In the genomic region with DNA sequence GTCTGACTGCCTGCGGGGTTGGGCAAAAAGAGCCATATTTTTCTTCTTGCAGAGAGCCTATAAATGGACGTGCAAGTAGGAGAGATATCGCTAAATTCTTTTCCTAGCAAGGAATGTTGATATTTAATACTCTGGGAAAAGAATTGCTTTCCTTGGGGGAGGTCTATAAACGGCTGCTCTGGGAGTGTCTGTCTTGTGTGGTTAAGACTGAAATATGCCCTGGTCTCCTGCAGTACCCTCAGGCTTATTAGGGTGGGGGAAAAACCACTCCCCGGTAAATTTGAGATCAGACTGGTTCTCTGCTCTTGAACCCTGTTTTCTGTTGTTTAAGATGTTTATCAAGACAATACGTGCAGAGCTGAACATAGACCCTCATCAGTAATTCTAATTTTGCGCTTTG, we compare ENCODE assay signal across 22 cellular contexts. TPM values are rescaled to one million over a fixed set of nuclear protein-coding genes. Genes with fewer than 3 reads are reported as not detected.
"Had no signal": no experiment of that assay in that cellular context is flagged by ENCODE, and none has a peak within 500 bp of the region (broad histone marks: within the 10 kb centered on the region; RNA-seq: fewer than 3 reads in every experiment).

No MANE protein-coding gene starts in this region.

RNA-seq across cellular contexts. Expression of a gene that starts 14.5 kb away (rescaled TPM):
- total RNA-seq: naive thymus-derived CD4-positive, alpha-beta T cell had no signal
- polyA plus RNA-seq: naive thymus-derived CD4-positive, alpha-beta T cell had no signal

RNA-seq across cellular contexts. Expression of a gene that starts 29.9 kb away (rescaled TPM):
- total RNA-seq: dermis blood vessel endothelial cell; esophagus squamous epithelium; foreskin keratinocyte; gastroesophageal sphincter; heart left ventricle; hepatocyte; kidney; left lobe of liver; liver; mesothelial cell of epicardium; mucosa of descending colon; naive thymus-derived CD4-positive, alpha-beta T cell; osteoblast; progenitor cell of endocrine pancreas; right lobe of liver; smooth muscle cell; suprapubic skin; transverse colon; upper lobe of right lung; uterus had no signal
- polyA plus RNA-seq: foreskin keratinocyte; hepatocyte; liver; lung; naive thymus-derived CD4-positive, alpha-beta T cell; thymus had no signal
